Comparison of ENCODE assay signal across 1 cellular context in the genomic region with DNA sequence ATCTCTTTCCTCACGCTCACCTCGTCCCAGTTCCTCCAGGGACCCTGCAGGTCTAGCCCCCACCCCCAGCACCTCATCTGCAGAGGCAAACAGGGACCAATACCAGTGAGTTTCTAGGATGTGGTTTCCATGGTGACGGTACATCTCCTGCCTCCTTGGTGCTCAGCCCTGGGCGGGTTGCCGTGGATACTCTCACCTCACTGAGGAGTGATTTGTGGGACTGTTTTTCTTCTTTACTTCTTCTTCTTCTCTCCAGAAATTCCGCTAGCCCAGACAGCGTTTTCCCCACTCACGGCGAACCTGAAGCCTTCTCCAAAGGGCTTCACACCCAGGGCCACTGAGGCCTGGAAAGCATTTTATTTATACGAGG.
TF ChIP-seq lines count a peak whose summit lies in the region.

No MANE protein-coding gene starts in this region.

TF ChIP-seq in GM23338, 12 proteins besides CTCF, POLR2A, EP300 and RAD21 (continued from another document):
- TF ChIP-seq, protein P1, sequence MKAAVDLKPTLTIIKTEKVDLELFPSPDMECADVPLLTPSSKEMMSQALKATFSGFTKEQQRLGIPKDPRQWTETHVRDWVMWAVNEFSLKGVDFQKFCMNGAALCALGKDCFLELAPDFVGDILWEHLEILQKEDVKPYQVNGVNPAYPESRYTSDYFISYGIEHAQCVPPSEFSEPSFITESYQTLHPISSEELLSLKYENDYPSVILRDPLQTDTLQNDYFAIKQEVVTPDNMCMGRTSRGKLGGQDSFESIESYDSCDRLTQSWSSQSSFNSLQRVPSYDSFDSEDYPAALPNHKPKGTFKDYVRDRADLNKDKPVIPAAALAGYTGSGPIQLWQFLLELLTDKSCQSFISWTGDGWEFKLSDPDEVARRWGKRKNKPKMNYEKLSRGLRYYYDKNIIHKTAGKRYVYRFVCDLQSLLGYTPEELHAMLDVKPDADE (IDR thresholded peaks at IDR 0.05), result no peak
- TF ChIP-seq EZH2 (IDR thresholded peaks at IDR 0.05; ENCODE audit: low read depth, unreplicated experiment) (no peak), JUNB (IDR thresholded peaks at IDR 0.05; ENCODE audit: unreplicated experiment) (no peak), NANOG (IDR thresholded peaks at IDR 0.05; ENCODE audit: borderline replicate concordance) (no peak), EZH2phosphoT487 (IDR thresholded peaks at IDR 0.05; ENCODE audit: unreplicated experiment) (no peak), POLR2AphosphoS5 (IDR thresholded peaks at IDR 0.05; ENCODE audit: low read depth) (no peak), ZNF114 (CRISPR knock-in tag; IDR thresholded peaks at IDR 0.05) (no peak), CREB1 (CRISPR knock-in tag; IDR thresholded peaks at IDR 0.05; ENCODE audit: low read depth) (no peak), ZNF331 (CRISPR knock-in tag; IDR thresholded peaks at IDR 0.05; ENCODE audit: low read depth) (no peak)
- TF ChIP-seq, protein P2, sequence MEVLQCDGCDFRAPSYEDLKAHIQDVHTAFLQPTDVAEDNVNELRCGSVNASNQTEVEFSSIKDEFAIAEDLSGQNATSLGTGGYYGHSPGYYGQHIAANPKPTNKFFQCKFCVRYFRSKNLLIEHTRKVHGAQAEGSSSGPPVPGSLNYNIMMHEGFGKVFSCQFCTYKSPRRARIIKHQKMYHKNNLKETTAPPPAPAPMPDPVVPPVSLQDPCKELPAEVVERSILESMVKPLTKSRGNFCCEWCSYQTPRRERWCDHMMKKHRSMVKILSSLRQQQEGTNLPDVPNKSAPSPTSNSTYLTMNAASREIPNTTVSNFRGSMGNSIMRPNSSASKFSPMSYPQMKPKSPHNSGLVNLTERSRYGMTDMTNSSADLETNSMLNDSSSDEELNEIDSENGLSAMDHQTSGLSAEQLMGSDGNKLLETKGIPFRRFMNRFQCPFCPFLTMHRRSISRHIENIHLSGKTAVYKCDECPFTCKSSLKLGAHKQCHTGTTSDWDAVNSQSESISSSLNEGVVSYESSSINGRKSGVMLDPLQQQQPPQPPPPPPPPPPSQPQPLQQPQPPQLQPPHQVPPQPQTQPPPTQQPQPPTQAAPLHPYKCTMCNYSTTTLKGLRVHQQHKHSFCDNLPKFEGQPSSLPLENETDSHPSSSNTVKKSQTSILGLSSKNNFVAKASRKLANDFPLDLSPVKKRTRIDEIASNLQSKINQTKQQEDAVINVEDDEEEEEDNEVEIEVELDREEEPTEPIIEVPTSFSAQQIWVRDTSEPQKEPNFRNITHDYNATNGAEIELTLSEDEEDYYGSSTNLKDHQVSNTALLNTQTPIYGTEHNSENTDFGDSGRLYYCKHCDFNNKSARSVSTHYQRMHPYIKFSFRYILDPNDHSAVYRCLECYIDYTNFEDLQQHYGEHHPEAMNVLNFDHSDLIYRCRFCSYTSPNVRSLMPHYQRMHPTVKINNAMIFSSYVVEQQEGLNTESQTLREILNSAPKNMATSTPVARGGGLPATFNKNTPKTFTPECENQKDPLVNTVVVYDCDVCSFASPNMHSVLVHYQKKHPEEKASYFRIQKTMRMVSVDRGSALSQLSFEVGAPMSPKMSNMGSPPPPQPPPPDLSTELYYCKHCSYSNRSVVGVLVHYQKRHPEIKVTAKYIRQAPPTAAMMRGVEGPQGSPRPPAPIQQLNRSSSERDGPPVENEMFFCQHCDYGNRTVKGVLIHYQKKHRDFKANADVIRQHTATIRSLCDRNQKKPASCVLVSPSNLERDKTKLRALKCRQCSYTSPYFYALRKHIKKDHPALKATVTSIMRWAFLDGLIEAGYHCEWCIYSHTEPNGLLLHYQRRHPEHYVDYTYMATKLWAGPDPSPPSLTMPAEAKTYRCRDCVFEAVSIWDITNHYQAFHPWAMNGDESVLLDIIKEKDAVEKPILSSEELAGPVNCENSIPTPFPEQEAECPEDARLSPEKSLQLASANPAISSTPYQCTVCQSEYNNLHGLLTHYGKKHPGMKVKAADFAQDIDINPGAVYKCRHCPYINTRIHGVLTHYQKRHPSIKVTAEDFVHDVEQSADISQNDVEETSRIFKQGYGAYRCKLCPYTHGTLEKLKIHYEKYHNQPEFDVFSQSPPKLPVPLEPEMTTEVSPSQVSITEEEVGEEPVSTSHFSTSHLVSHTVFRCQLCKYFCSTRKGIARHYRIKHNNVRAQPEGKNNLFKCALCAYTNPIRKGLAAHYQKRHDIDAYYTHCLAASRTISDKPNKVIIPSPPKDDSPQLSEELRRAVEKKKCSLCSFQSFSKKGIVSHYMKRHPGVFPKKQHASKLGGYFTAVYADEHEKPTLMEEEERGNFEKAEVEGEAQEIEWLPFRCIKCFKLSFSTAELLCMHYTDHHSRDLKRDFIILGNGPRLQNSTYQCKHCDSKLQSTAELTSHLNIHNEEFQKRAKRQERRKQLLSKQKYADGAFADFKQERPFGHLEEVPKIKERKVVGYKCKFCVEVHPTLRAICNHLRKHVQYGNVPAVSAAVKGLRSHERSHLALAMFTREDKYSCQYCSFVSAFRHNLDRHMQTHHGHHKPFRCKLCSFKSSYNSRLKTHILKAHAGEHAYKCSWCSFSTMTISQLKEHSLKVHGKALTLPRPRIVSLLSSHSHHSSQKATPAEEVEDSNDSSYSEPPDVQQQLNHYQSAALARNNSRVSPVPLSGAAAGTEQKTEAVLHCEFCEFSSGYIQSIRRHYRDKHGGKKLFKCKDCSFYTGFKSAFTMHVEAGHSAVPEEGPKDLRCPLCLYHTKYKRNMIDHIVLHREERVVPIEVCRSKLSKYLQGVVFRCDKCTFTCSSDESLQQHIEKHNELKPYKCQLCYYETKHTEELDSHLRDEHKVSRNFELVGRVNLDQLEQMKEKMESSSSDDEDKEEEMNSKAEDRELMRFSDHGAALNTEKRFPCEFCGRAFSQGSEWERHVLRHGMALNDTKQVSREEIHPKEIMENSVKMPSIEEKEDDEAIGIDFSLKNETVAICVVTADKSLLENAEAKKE (CRISPR knock-in tag; IDR thresholded peaks at IDR 0.05), result no peak
